8 cellular contexts compared by ENCODE assay signal in genomic region chr13:46593403-46593802, GRCh38.
DNase-seq lines count a peak whose midpoint lies in the region; ATAC-seq lines count a peak whose summit lies in the region.

No MANE protein-coding gene starts in this region.

- DNase-seq in activated CD8-positive, alpha-beta memory T cell treated with anti-CD3 and anti-CD28 coated beads for 24 hours: peak; percentile 69
- peak; percentile 63 for DNase-seq in stimulated activated CD4-positive, alpha-beta T cell treated with anti-CD3 and anti-CD28 coated beads, Interleukin-15, amount 100 ng/mL, for 24 hours
- DNase-seq in NCI-H2029 (lab: John Stamatoyannopoulos, UW) (no peak), 8988T (no peak), NCI-H2107 treated with DMSO at 0.1 percent for 48 hours (lab: John Stamatoyannopoulos, UW; ENCODE audit: unreplicated experiment) (no peak)

- ATAC-seq in GM18508 (IDR thresholded peaks at IDR 0.05; ENCODE audit: insufficient read depth, unreplicated experiment) (peak; percentile 51), HG03095 (IDR thresholded peaks at IDR 0.05; ENCODE audit: unreplicated experiment) (peak; percentile 45), GM19328 (IDR thresholded peaks at IDR 0.05; ENCODE audit: unreplicated experiment) (no peak)

Comparison
In these comparisons a context has a peak if more than half of its experiments do, and no peak if none do; other contexts are left out.
1. DNase-seq: peak in activated CD8-positive, alpha-beta memory T cell treated with anti-CD3 and anti-CD28 coated beads for 24 hours (single experiment) and stimulated activated CD4-positive, alpha-beta T cell treated with anti-CD3 and anti-CD28 coated beads, Interleukin-15, amount 100 ng/mL, for 24 hours (single experiment); none in NCI-H2029 (single experiment), 8988T (single experiment) and NCI-H2107 treated with DMSO at 0.1 percent for 48 hours (single experiment).